Comparison of ENCODE assay signal across 28 cellular contexts in genomic region chr7:142916508-142916907, GRCh38. TPM values are rescaled to one million over a fixed set of nuclear protein-coding genes. Genes with fewer than 3 reads are reported as not detected.
"Had no signal": no experiment of that assay in that cellular context is flagged by ENCODE, and none has a peak within 500 bp of the region (broad histone marks: within the 10 kb centered on the region; RNA-seq: fewer than 3 reads in every experiment).

No MANE protein-coding gene starts in this region.

- H3K36me3 ChIP-seq: adrenal gland, Peyer's patch, SJSA1 had no signal

- H3K27me3 ChIP-seq: adrenal gland, Peyer's patch, SJSA1 had no signal

- H3K4me1 Mint-ChIP-seq: activated naive CD8-positive, alpha-beta T cell treated with anti-CD3 and anti-CD28 coated beads, Interleukin-2, amount 10 ng/mL, durations not matched to agents 7 days and 5 days had no signal

- H3K27ac ChIP-seq: adrenal gland, Peyer's patch, SJSA1 had no signal

- H3K4me3 Mint-ChIP-seq: activated CD8-positive, alpha-beta T cell treated with anti-CD3 and anti-CD28 coated beads, Interleukin-2, amount 10 ng/mL, durations not matched to agents 7 days and 5 days; activated naive CD8-positive, alpha-beta T cell treated with anti-CD3 and anti-CD28 coated beads, Interleukin-2, amount 10 ng/mL, durations not matched to agents 7 days and 5 days; WTC11 had no signal

- H3K4me3 ChIP-seq: adrenal gland, Peyer's patch, SJSA1 had no signal

- H3K36me3 Mint-ChIP-seq: activated naive CD8-positive, alpha-beta T cell treated with anti-CD3 and anti-CD28 coated beads, Interleukin-2, amount 10 ng/mL, durations not matched to agents 7 days and 5 days; WTC11 had no signal

- H3K9me3 Mint-ChIP-seq: activated naive CD8-positive, alpha-beta T cell treated with anti-CD3 and anti-CD28 coated beads, Interleukin-2, amount 10 ng/mL, durations not matched to agents 7 days and 5 days; WTC11 had no signal

- DNase-seq: activated CD4-positive, alpha-beta T cell treated with anti-CD3 and anti-CD28 coated beads for 48 hours; activated CD4-positive, alpha-beta T cell treated with anti-CD3 and anti-CD28 coated beads, Interleukin-2, amount 50 U/mL, for 4 hours; activated CD4-positive, CD25-positive, alpha-beta regulatory T cell treated with anti-CD3 and anti-CD28 coated beads, Interleukin-2, amount 50 U/mL, for 72 hours; activated CD8-positive, alpha-beta memory T cell treated with anti-CD3 and anti-CD28 coated beads, Interleukin-2, amount 50 U/mL, for 48 hours; activated CD8-positive, alpha-beta T cell treated with anti-CD3 and anti-CD28 coated beads, Interleukin-2, amount 10 ng/mL, durations not matched to agents 7 days and 5 days; activated naive CD4-positive, alpha-beta T cell treated with anti-CD3 and anti-CD28 coated beads, Interleukin-2, amount 50 U/mL, for 16 hours; activated naive CD8-positive, alpha-beta T cell treated with anti-CD3 and anti-CD28 coated beads, Interleukin-2, amount 10 ng/mL, durations not matched to agents 7 days and 5 days; activated T-cell treated with anti-CD3 and anti-CD28 coated beads, Interleukin-2, amount 50 U/mL, for 1 hour; adrenal gland; anterior cingulate cortex; cerebellar nuclear complex; MM.1S; NCI-H146; NCI-H2029; NCI-H2107; NCI-H2171 treated with DMSO at 0.1 percent for 48 hours; NCI-H226; NCI-H526; NCI-H774; Peyer's patch; SHP77; SW 1271 had no signal

- H3K9me3 ChIP-seq: adrenal gland, Peyer's patch, SJSA1 had no signal

- ATAC-seq: activated CD8-positive, alpha-beta T cell treated with anti-CD3 and anti-CD28 coated beads, Interleukin-2, amount 10 ng/mL, durations not matched to agents 7 days and 5 days; SK-N-SH treated with all-trans-retinoic acid at 6 μM for 48 hours; WTC11 had no signal

- H3K4me1 ChIP-seq: adrenal gland, Peyer's patch, SJSA1 had no signal

- H3K27ac Mint-ChIP-seq: activated CD8-positive, alpha-beta T cell treated with anti-CD3 and anti-CD28 coated beads, Interleukin-2, amount 10 ng/mL, durations not matched to agents 7 days and 5 days; activated naive CD8-positive, alpha-beta T cell treated with anti-CD3 and anti-CD28 coated beads, Interleukin-2, amount 10 ng/mL, durations not matched to agents 7 days and 5 days; WTC11 had no signal

RNA-seq across cellular contexts. Expression of gene TRPV5, which starts 17.0 kb away (rescaled TPM):
- total RNA-seq: activated CD8-positive, alpha-beta T cell treated with anti-CD3 and anti-CD28 coated beads, Interleukin-2, amount 10 ng/mL, durations not matched to agents 7 days and 5 days; activated naive CD8-positive, alpha-beta T cell treated with anti-CD3 and anti-CD28 coated beads, Interleukin-2, amount 10 ng/mL, durations not matched to agents 7 days and 5 days; adrenal gland; cardiac septum; NCI-H460; SJSA1; T-helper 1 cell treated with Interleukin-12 subunit alpha and Interleukin-12 subunit beta and Interleukin-4 antibody, amounts not matched to agents 30 ng/mL and 1 ng/mL, for 36 hours; WTC11 had no signal
- polyA plus RNA-seq: adrenal gland had no signal

RNA-seq across cellular contexts. Expression of gene LLCFC1, which starts 22.8 kb away (rescaled TPM):
- total RNA-seq: activated CD8-positive, alpha-beta T cell treated with anti-CD3 and anti-CD28 coated beads, Interleukin-2, amount 10 ng/mL, durations not matched to agents 7 days and 5 days; activated naive CD8-positive, alpha-beta T cell treated with anti-CD3 and anti-CD28 coated beads, Interleukin-2, amount 10 ng/mL, durations not matched to agents 7 days and 5 days; adrenal gland; cardiac septum; NCI-H460; Peyer's patch; SJSA1; T-helper 1 cell treated with Interleukin-12 subunit alpha and Interleukin-12 subunit beta and Interleukin-4 antibody, amounts not matched to agents 30 ng/mL and 1 ng/mL, for 36 hours; WTC11 had no signal
- polyA plus RNA-seq: adrenal gland had no signal

RNA-seq across cellular contexts. Expression of gene TRPV6, which starts 31.0 kb away (rescaled TPM):
- total RNA-seq: activated CD8-positive, alpha-beta T cell treated with anti-CD3 and anti-CD28 coated beads, Interleukin-2, amount 10 ng/mL, durations not matched to agents 7 days and 5 days; activated naive CD8-positive, alpha-beta T cell treated with anti-CD3 and anti-CD28 coated beads, Interleukin-2, amount 10 ng/mL, durations not matched to agents 7 days and 5 days; cardiac septum; NCI-H460; SJSA1; T-helper 1 cell treated with Interleukin-12 subunit alpha and Interleukin-12 subunit beta and Interleukin-4 antibody, amounts not matched to agents 30 ng/mL and 1 ng/mL, for 36 hours had no signal

RNA-seq across cellular contexts. Expression of gene KEL, which starts 45.7 kb away (rescaled TPM):
- total RNA-seq: Peyer's patch had no signal
